Comparison of ENCODE assay signal across 1 cellular context in the genomic region with DNA sequence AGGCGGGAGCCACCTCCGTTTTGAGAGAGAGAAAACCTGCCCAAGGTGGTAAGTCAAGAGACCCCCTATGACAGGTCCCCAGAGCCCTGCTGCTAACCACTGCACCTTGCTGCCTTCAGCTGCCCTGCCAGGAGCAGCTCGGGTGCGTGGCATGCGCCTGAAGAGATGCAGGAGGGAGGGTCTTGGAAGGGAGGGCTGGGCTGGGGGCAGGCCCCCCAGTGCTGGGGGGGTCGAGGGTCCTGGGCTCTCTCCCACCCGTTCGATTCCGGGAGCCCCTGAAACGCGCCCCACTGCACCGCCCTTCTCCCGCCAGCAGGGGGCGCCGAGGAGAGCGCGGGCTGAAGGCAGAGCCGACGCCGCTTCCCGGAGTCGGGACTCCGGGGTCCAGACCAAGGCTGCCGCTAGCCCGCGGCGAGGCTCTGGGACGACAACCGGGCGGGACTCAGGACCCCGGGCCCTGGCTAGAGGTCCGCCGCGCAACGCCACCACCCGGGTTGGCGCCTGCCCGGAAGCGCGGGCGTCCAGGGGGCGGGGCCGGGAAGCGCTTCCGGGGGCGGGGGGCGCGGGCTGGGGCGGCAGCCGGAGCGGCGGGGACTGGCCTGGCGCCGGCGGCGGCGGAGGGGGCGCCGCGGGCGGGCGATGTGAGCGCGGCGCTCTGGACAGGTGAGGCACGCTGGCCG.
A peak's percentile ranks its signal among the peaks of the same experiment; 100 is the strongest.
TF ChIP-seq lines count a peak whose summit lies in the region.

A gene with protein sequence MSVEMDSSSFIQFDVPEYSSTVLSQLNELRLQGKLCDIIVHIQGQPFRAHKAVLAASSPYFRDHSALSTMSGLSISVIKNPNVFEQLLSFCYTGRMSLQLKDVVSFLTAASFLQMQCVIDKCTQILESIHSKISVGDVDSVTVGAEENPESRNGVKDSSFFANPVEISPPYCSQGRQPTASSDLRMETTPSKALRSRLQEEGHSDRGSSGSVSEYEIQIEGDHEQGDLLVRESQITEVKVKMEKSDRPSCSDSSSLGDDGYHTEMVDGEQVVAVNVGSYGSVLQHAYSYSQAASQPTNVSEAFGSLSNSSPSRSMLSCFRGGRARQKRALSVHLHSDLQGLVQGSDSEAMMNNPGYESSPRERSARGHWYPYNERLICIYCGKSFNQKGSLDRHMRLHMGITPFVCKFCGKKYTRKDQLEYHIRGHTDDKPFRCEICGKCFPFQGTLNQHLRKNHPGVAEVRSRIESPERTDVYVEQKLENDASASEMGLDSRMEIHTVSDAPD (plus strand): TSS at position 563 of the 680 bp plus-strand sequence. CDS start 18,761 bp downstream, outside the sequence.

TF ChIP-seq in WTC11, 78 proteins besides CTCF, POLR2A, EP300 and RAD21 (continued from another document):
- TF ChIP-seq, protein P1, sequence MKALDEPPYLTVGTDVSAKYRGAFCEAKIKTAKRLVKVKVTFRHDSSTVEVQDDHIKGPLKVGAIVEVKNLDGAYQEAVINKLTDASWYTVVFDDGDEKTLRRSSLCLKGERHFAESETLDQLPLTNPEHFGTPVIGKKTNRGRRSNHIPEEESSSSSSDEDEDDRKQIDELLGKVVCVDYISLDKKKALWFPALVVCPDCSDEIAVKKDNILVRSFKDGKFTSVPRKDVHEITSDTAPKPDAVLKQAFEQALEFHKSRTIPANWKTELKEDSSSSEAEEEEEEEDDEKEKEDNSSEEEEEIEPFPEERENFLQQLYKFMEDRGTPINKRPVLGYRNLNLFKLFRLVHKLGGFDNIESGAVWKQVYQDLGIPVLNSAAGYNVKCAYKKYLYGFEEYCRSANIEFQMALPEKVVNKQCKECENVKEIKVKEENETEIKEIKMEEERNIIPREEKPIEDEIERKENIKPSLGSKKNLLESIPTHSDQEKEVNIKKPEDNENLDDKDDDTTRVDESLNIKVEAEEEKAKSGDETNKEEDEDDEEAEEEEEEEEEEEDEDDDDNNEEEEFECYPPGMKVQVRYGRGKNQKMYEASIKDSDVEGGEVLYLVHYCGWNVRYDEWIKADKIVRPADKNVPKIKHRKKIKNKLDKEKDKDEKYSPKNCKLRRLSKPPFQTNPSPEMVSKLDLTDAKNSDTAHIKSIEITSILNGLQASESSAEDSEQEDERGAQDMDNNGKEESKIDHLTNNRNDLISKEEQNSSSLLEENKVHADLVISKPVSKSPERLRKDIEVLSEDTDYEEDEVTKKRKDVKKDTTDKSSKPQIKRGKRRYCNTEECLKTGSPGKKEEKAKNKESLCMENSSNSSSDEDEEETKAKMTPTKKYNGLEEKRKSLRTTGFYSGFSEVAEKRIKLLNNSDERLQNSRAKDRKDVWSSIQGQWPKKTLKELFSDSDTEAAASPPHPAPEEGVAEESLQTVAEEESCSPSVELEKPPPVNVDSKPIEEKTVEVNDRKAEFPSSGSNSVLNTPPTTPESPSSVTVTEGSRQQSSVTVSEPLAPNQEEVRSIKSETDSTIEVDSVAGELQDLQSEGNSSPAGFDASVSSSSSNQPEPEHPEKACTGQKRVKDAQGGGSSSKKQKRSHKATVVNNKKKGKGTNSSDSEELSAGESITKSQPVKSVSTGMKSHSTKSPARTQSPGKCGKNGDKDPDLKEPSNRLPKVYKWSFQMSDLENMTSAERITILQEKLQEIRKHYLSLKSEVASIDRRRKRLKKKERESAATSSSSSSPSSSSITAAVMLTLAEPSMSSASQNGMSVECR (CRISPR knock-in tag; IDR thresholded peaks at IDR 0.05; ENCODE audit: borderline replicate concordance) = 0 out of 2 replicates have a peak, but pooled peaks have one; percentile 37
- TF ChIP-seq, protein P2, sequence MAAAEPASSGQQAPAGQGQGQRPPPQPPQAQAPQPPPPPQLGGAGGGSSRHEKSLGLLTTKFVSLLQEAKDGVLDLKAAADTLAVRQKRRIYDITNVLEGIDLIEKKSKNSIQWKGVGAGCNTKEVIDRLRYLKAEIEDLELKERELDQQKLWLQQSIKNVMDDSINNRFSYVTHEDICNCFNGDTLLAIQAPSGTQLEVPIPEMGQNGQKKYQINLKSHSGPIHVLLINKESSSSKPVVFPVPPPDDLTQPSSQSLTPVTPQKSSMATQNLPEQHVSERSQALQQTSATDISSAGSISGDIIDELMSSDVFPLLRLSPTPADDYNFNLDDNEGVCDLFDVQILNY (CRISPR knock-in tag; IDR thresholded peaks at IDR 0.05) = no peak
- 0 out of 2 replicates have a peak, but pooled peaks have one; percentile 56 for TF ChIP-seq MYBL2 (CRISPR knock-in tag; IDR thresholded peaks at IDR 0.05)
- no peak for TF ChIP-seq ZNF671 (CRISPR knock-in tag; IDR thresholded peaks at IDR 0.05)
- TF ChIP-seq, protein P3, sequence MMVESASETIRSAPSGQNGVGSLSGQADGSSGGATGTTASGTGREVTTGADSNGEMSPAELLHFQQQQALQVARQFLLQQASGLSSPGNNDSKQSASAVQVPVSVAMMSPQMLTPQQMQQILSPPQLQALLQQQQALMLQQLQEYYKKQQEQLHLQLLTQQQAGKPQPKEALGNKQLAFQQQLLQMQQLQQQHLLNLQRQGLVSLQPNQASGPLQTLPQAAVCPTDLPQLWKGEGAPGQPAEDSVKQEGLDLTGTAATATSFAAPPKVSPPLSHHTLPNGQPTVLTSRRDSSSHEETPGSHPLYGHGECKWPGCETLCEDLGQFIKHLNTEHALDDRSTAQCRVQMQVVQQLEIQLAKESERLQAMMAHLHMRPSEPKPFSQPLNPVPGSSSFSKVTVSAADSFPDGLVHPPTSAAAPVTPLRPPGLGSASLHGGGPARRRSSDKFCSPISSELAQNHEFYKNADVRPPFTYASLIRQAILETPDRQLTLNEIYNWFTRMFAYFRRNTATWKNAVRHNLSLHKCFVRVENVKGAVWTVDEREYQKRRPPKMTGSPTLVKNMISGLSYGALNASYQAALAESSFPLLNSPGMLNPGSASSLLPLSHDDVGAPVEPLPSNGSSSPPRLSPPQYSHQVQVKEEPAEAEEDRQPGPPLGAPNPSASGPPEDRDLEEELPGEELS (CRISPR knock-in tag; IDR thresholded peaks at IDR 0.05) = peak; percentile 34; the same call in 1 of the 2 replicates
- no peak for TF ChIP-seq ELF4 (CRISPR knock-in tag; IDR thresholded peaks at IDR 0.05; ENCODE audit: low read depth)
- TF ChIP-seq TP53 (CRISPR knock-in tag; IDR thresholded peaks at IDR 0.05) = no peak
- TF ChIP-seq, protein P4, sequence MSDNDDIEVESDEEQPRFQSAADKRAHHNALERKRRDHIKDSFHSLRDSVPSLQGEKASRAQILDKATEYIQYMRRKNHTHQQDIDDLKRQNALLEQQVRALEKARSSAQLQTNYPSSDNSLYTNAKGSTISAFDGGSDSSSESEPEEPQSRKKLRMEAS (CRISPR knock-in tag; IDR thresholded peaks at IDR 0.05) = peak; percentile 42; the same call in 1 of the 2 replicates
- TF ChIP-seq ZNF423 (CRISPR knock-in tag; IDR thresholded peaks at IDR 0.05) = 0 out of 2 replicates have a peak, but pooled peaks have one; percentile 12
- no peak for TF ChIP-seq RORB (CRISPR knock-in tag; IDR thresholded peaks at IDR 0.05)
